15 cellular contexts compared by ENCODE assay signal in genomic region chr5:62144395-62145022, GRCh38.
DNase-seq lines count a peak whose midpoint lies in the region; ATAC-seq and TF ChIP-seq lines count a peak whose summit lies in the region.
"Had no signal": no experiment of that assay in that cellular context is flagged by ENCODE, and none has a peak within 500 bp of the region (broad histone marks: within the 10 kb centered on the region; RNA-seq: fewer than 3 reads in every experiment).

No MANE protein-coding gene starts in this region.

- H3K27me3 ChIP-seq in lung (ENCODE audit: control insufficient read depth, insufficient read depth), result no peaks in the 10 kb centered on the region

- H3K36me3 ChIP-seq in lung (ENCODE audit: control insufficient read depth in 2 of 2, insufficient read depth in 2 of 2, low read length in 2 of 2), result no peaks in the 10 kb centered on the region
- H3K36me3 ChIP-seq: transverse colon had no signal

- 57 to 64% methylated on average over 5 of the region's 5 CpGs for whole genome bisulfite sequencing in lung, 2 donors

- in situ Hi-C loops in astrocyte of the spinal cord (cut with HindIII; ENCODE audit: low sequenced_read_pairs), result no loop called here

- H3K4me1 ChIP-seq in lung (ENCODE audit: control insufficient read depth in 2 of 2, insufficient read depth in 2 of 2, low read length in 2 of 2), result no peaks in the 10 kb centered on the region
- H3K4me1 ChIP-seq: transverse colon had no signal

- no peaks in the 10 kb centered on the region for H3K9me3 ChIP-seq in lung (ENCODE audit: control insufficient read depth in 2 of 2, insufficient read depth in 1 of 2, low read length in 1 of 2)
- H3K9me3 ChIP-seq: transverse colon had no signal

- H3K27ac ChIP-seq in lung (ENCODE audit: low read depth in 1 of 2, low read length in 1 of 2), result no peak overlapping the region
- H3K27ac ChIP-seq: coronary artery, KMS-11, transverse colon had no signal

- DNase-seq in AG20443 (ENCODE audit: low spot score) (peak; percentile 19), NCI-H2029 treated with DMSO at 0.1 percent for 48 hours (lab: John Stamatoyannopoulos, UW) (peak; percentile 49), astrocyte of the spinal cord (ENCODE audit: low read depth, low spot score) (peak; percentile 49), lung (ENCODE audit: low spot score) (peak; percentile 36), D341Med (ENCODE audit: low spot score) (no peak), HuH-7 (ENCODE audit: low spot score) (no peak)
- DNase-seq: activated CD4-positive, alpha-beta T cell treated with anti-CD3 and anti-CD28 coated beads, Interleukin-2, amount 50 U/mL, for 1 hour; activated effector memory CD4-positive, alpha-beta T cell treated with anti-CD3 and anti-CD28 coated beads, Interleukin-2, amount 50 U/mL, for 16 hours; GDM1; H7; transverse colon had no signal

- TF ChIP-seq CTCF in astrocyte of the spinal cord (IDR thresholded peaks at IDR 0.05; ENCODE audit: low read depth, low read length) (no peak), lung (IDR thresholded peaks at IDR 0.05; ENCODE audit: control extremely low read depth, extremely low read depth) (no peak)

- H3K4me3 ChIP-seq in astrocyte of the spinal cord (ENCODE audit: low read depth, low read length), result no peak overlapping the region
- H3K4me3 ChIP-seq in lung, result peak overlapping the region; percentile 5
- H3K4me3 ChIP-seq: coronary artery, transverse colon had no signal

- ATAC-seq in lung (ENCODE audit: insufficient read depth, low FRiP score) (no peak), GM18868 (IDR thresholded peaks at IDR 0.05; ENCODE audit: unreplicated experiment) (no peak), HG02610 (IDR thresholded peaks at IDR 0.05; ENCODE audit: unreplicated experiment) (no peak)

Comparison
In these comparisons a context has a peak if more than half of its experiments do, and no peak if none do; other contexts are left out.
1. DNase-seq: peak in AG20443 (single experiment), NCI-H2029 treated with DMSO at 0.1 percent for 48 hours (single experiment), astrocyte of the spinal cord (single experiment) and lung (single experiment); none in D341Med (single experiment) and HuH-7 (single experiment).